1 cellular context compared by ENCODE assay signal in genomic region chr10:127155221-127155620, GRCh38.
TF ChIP-seq lines count a peak whose summit lies in the region.

No MANE protein-coding gene starts in this region.

TF ChIP-seq in IMR-90, 13 proteins besides CTCF, POLR2A, EP300 and RAD21:
- TF ChIP-seq CHD1 (IDR thresholded peaks at IDR 0.05; ENCODE audit: low read depth, low read length) = no peak
- TF ChIP-seq CEBPB (IDR thresholded peaks at IDR 0.05; ENCODE audit: low read depth, low read length) = peak; percentile 51
TF ChIP-seq in IMR-90: peak in this region for 1.
